In genomic region chr4:38188631-38189101, GRCh38 we compare ENCODE assay signal across 18 cellular contexts.
DNase-seq lines count a peak whose midpoint lies in the region; ATAC-seq and TF ChIP-seq lines count a peak whose summit lies in the region.
"Had no signal": no experiment of that assay in that cellular context is flagged by ENCODE, and none has a peak within 500 bp of the region (broad histone marks: within the 10 kb centered on the region; RNA-seq: fewer than 3 reads in every experiment).

No MANE protein-coding gene starts in this region.

- H3K36me3 ChIP-seq in left lung (no peaks in the 10 kb centered on the region), transverse colon (no peaks in the 10 kb centered on the region)
- H3K36me3 ChIP-seq: BLaER1, neural progenitor cell, right atrium auricular region, suprapubic skin had no signal

- 35% methylated on average over 10 of the region's 12 CpGs; no CpG with 5 or more reads in 1 of the 2 donors for WGBS in transverse colon (ENCODE audit: low coverage in 1 of 2), 2 donors

- peak; percentile 8 for DNase-seq in HK-2 (ENCODE audit: unreplicated experiment)
- peak; percentile 10 for DNase-seq in T1000 (lab: John Stamatoyannopoulos, UW)
- DNase-seq in left lung = no peak
- peak; percentile 86 for DNase-seq in transverse colon
- no peak for DNase-seq in NCI-H2171 treated with DMSO at 0.1 percent for 48 hours (lab: John Stamatoyannopoulos, UW)
- DNase-seq: activated CD4-positive, alpha-beta T cell treated with anti-CD3 and anti-CD28 coated beads for 4 hours; activated CD8-positive, alpha-beta memory T cell treated with anti-CD3 and anti-CD28 coated beads, Interleukin-2, amount 50 U/mL, for 48 hours; DND-41; Karpas-422; NCI-H187; NCI-H526 had no signal

- H3K27me3 ChIP-seq in left lung (no peaks in the 10 kb centered on the region), transverse colon (no peaks in the 10 kb centered on the region)
- H3K27me3 ChIP-seq: BLaER1, neural progenitor cell, right atrium auricular region, suprapubic skin had no signal

- H3K27ac ChIP-seq in left lung (no peak overlapping the region), transverse colon (peak overlapping the region; percentile 42 to 74 (median 66))
- H3K27ac ChIP-seq: BLaER1, neural progenitor cell, right atrium auricular region, SK-N-MC, suprapubic skin had no signal

- peak; percentile 59 for TF ChIP-seq EP300 in transverse colon (IDR thresholded peaks at IDR 0.05; ENCODE audit: low read depth)

- H3K4me3 ChIP-seq in left lung (no peak overlapping the region), transverse colon (no peak overlapping the region)
- H3K4me3 ChIP-seq: BLaER1, neural progenitor cell, right atrium auricular region, SK-N-MC, suprapubic skin had no signal

- ATAC-seq in left lung = peak; percentile 44
- ATAC-seq in HG02884 (IDR thresholded peaks at IDR 0.05; ENCODE audit: unreplicated experiment) = no peak
- ATAC-seq in GM21723 (IDR thresholded peaks at IDR 0.05; ENCODE audit: unreplicated experiment) = no peak

- intact Hi-C loops in left lung (cut with DNase I) = no loop called here
- intact Hi-C loops in transverse colon (cut with DNase I; ENCODE audit: low total_unique reads) = no loop called here

- TF ChIP-seq POLR2A in transverse colon (IDR thresholded peaks at IDR 0.05) = no peak

- TF ChIP-seq CTCF in left lung (IDR thresholded peaks at IDR 0.05) (no peak), transverse colon (IDR thresholded peaks at IDR 0.05) (peak in 1 of 5 experiments; percentile 15)

- no peaks in the 10 kb centered on the region for H3K9me3 ChIP-seq in left lung
- H3K9me3 ChIP-seq in transverse colon = no peaks in the 10 kb centered on the region
- H3K9me3 ChIP-seq: BLaER1, right atrium auricular region, suprapubic skin had no signal

- peaks cover 0 to 32% of the 10 kb centered on the region in 2 donors for H3K4me1 ChIP-seq in left lung
- H3K4me1 ChIP-seq in transverse colon = peaks cover 6 to 29% (median 11%) of the 10 kb centered on the region in 4 donors
- H3K4me1 ChIP-seq: BLaER1 had no signal

- in situ Hi-C loops in transverse colon (cut with MboI; ENCODE audit: low pct_ligation_motif_present in 1 of 4, low pct_unique_long_range_greater_than_20kb in 1 of 4, low sequenced_read_pairs in 3 of 4) = loop anchor here in 3 of 4 donors (5.0 to 10.0 kb wide), 4 partner anchors 126 to 546 kb away; no protein-coding TSS in a partner anchor

Comparison
In these comparisons a context has a peak if more than half of its experiments do, and no peak if none do; other contexts are left out.
1. DNase-seq: peak in HK-2 (single experiment), T1000 (single experiment) and transverse colon (single experiment); none in left lung (0 of 2) and NCI-H2171 treated with DMSO at 0.1 percent for 48 hours (single experiment).
2. H3K27ac ChIP-seq: peak in transverse colon (4 of 4); none in left lung (0 of 2).